Comparison of ENCODE assay signal across 7 cellular contexts in genomic region chr19:13024126-13024957, GRCh38. TPM values are rescaled to one million over a fixed set of nuclear protein-coding genes. Genes with fewer than 3 reads are reported as not detected.
A peak's percentile ranks its signal among the peaks of the same experiment; 100 is the strongest.
DNase-seq lines count a peak whose midpoint lies in the region; ATAC-seq and TF ChIP-seq lines count a peak whose summit lies in the region.

No MANE protein-coding gene starts in this region.

- peaks cover 51% of the 10 kb centered on the region for H3F3A ChIP-seq in GM23338 (replicated peaks; ENCODE audit: low read depth)

- H3K4me3 ChIP-seq in GM23338 (peak overlapping the region; percentile 38), SK-N-MC (peak overlapping the region; percentile 70), fibroblast of the aortic adventitia (ENCODE audit: low read depth, low read length) (peak overlapping the region; percentile 86), skeletal muscle tissue (ENCODE audit: low read length in 3 of 3) (peak overlapping the region; percentile 75)

- peak overlapping the region; percentile 82 for H3K4me2 ChIP-seq in GM23338

- no peak overlapping the region for H3K27ac Mint-ChIP-seq in GM23338

- H3K27ac ChIP-seq in GM23338 (ENCODE audit: low read depth) (no peak overlapping the region), SK-N-MC (no peak overlapping the region; the same call in 1 of the 2 replicates), skeletal muscle tissue (ENCODE audit: low read depth, low read length) (peak overlapping the region; percentile 95)

- DNase-seq in GM23338 (ENCODE audit: low spot score) (no peak), SK-N-MC (ENCODE audit: low read depth, low spot score) (no peak), fibroblast of the aortic adventitia (ENCODE audit: low read depth) (peak; percentile 50), Kasumi-1 (lab: John Stamatoyannopoulos, UW) (no peak), HEK293T (ENCODE audit: extremely low spot score) (no peak), putamen (ENCODE audit: low spot score) (no peak)

- peaks cover 11% of the 10 kb centered on the region; the same call in 1 of the 3 replicates for H3K9me3 Mint-ChIP-seq in GM23338

- H3K9me2 ChIP-seq in GM23338 (ENCODE audit: insufficient read depth): no peaks in the 10 kb centered on the region

- H2AFZ ChIP-seq in GM23338: no peak overlapping the region

- H3K4me1 ChIP-seq in GM23338 (ENCODE audit: insufficient read depth): peaks cover 68% of the 10 kb centered on the region
- peaks cover 83 to 85% (median 83%) of the 10 kb centered on the region in 3 donors for H3K4me1 ChIP-seq in skeletal muscle tissue (ENCODE audit: control insufficient read depth in 3 of 3, insufficient read depth in 3 of 3, low read length in 3 of 3)

- H3K36me3 ChIP-seq in GM23338 (ENCODE audit: insufficient read depth) (no peaks in the 10 kb centered on the region), SK-N-MC (ENCODE audit: insufficient read depth, low read length) (peaks cover 24% of the 10 kb centered on the region; the same call in 1 of the 2 replicates), skeletal muscle tissue (ENCODE audit: control insufficient read depth in 3 of 3, insufficient read depth in 3 of 3, low read length in 3 of 3) (peaks cover 0 to 13% (median 0%) of the 10 kb centered on the region in 3 donors)

- H3K27me3 ChIP-seq in GM23338 (ENCODE audit: insufficient read depth) (peaks cover 98% of the 10 kb centered on the region), skeletal muscle tissue (ENCODE audit: control insufficient read depth in 3 of 3, insufficient read depth in 3 of 3, low read length in 3 of 3) (no peaks in the 10 kb centered on the region)

- peaks cover 20% of the 10 kb centered on the region for H4K20me1 ChIP-seq in GM23338 (replicated peaks; ENCODE audit: insufficient read depth)

- peak; percentile 3; the same call in 2 of the 3 replicates for ATAC-seq in GM23338

- CTCF ChIA-PET in HEK293T (lab: Yijun Ruan, JAX): interaction anchor here (1.1 kb wide), 1 partner anchor 9 kb away, joined by 8 read pairs; no protein-coding TSS in a partner anchor

- peak overlapping the region; percentile 60 for H3K4me3 Mint-ChIP-seq in GM23338

- peaks cover 60% of the 10 kb centered on the region for H3K4me1 Mint-ChIP-seq in GM23338

- TF ChIP-seq CTCF in GM23338 (conservative IDR thresholded peaks at IDR 0.05; ENCODE audit: low read depth in 2 of 2) (no peak), fibroblast of the aortic adventitia (IDR thresholded peaks at IDR 0.05; ENCODE audit: insufficient read depth, low read length) (no peak)

- POLR2A ChIA-PET in HEK293T (lab: Yijun Ruan, JAX): interaction anchor here (1.0 kb wide), 1 partner anchor 11 kb away, joined by 3 read pairs; no protein-coding TSS in a partner anchor

- H3K27me3 Mint-ChIP-seq in GM23338 (ENCODE audit: insufficient read depth, low read depth, poor library complexity): peaks cover 100% of the 10 kb centered on the region

- no peaks in the 10 kb centered on the region for H3K79me2 ChIP-seq in GM23338 (replicated peaks; ENCODE audit: insufficient read depth)

- no peaks in the 10 kb centered on the region for H3K9me3 ChIP-seq in SK-N-MC (ENCODE audit: low read depth, low read length)
- no peaks in the 10 kb centered on the region for H3K9me3 ChIP-seq in skeletal muscle tissue (ENCODE audit: control insufficient read depth in 3 of 3, low read length in 3 of 3)

- no peaks in the 10 kb centered on the region; the same call in 2 of the 3 replicates for H3K36me3 Mint-ChIP-seq in GM23338 (ENCODE audit: low read depth)

- H3K9ac ChIP-seq in SK-N-MC (ENCODE audit: insufficient read length) (peak overlapping the region; percentile 65), skeletal muscle tissue (ENCODE audit: low read depth in 1 of 3, low read length in 3 of 3) (peak overlapping the region; percentile 78 to 86 (median 82))

TF ChIP-seq in GM23338, 12 proteins besides CTCF, POLR2A, EP300 and RAD21:
- TF ChIP-seq ETS1 (IDR thresholded peaks at IDR 0.05) (no peak), JUNB (IDR thresholded peaks at IDR 0.05; ENCODE audit: unreplicated experiment) (no peak), STAT1 (IDR thresholded peaks at IDR 0.05; ENCODE audit: unreplicated experiment) (no peak), CREB1 (CRISPR knock-in tag; IDR thresholded peaks at IDR 0.05; ENCODE audit: low read depth) (no peak), POLR2AphosphoS5 (IDR thresholded peaks at IDR 0.05; ENCODE audit: low read depth) (no peak), EZH2phosphoT487 (IDR thresholded peaks at IDR 0.05; ENCODE audit: unreplicated experiment) (no peak), NANOG (IDR thresholded peaks at IDR 0.05; ENCODE audit: borderline replicate concordance) (no peak), EZH2 (IDR thresholded peaks at IDR 0.05; ENCODE audit: low read depth, unreplicated experiment) (peak; percentile 84)

TF ChIP-seq in HEK293T, 16 proteins besides CTCF, POLR2A, EP300 and RAD21:
- TF ChIP-seq L3MBTL2 (conservative IDR thresholded peaks at IDR 0.05): no peak
- TF ChIP-seq FOXK2 (IDR thresholded peaks at IDR 0.05): no peak
- TF ChIP-seq FOXM1 (IDR thresholded peaks at IDR 0.05; ENCODE audit: borderline replicate concordance): no peak
- no peak for TF ChIP-seq TARDBP (IDR thresholded peaks at IDR 0.05)
- no peak for TF ChIP-seq HDGF (IDR thresholded peaks at IDR 0.05; ENCODE audit: borderline replicate concordance)
- TF ChIP-seq PKNOX1 (IDR thresholded peaks at IDR 0.05): no peak
- TF ChIP-seq NFRKB (IDR thresholded peaks at IDR 0.05): no peak
- TF ChIP-seq LEF1 (IDR thresholded peaks at IDR 0.05; ENCODE audit: borderline replicate concordance): no peak
- TF ChIP-seq FOXA1 (IDR thresholded peaks at IDR 0.05): no peak
- no peak for TF ChIP-seq ZNF384 (IDR thresholded peaks at IDR 0.05)
- TF ChIP-seq SUZ12 (IDR thresholded peaks at IDR 0.05): no peak
- TF ChIP-seq CTBP1 (IDR thresholded peaks at IDR 0.05; ENCODE audit: borderline replicate concordance): no peak
- no peak for TF ChIP-seq SP1 (IDR thresholded peaks at IDR 0.05)
- no peak for TF ChIP-seq ELF4 (IDR thresholded peaks at IDR 0.05)
- no peak for TF ChIP-seq ARNT (IDR thresholded peaks at IDR 0.05)
TF ChIP-seq in HEK293T: peak in this region for 0.

RNA-seq across cellular contexts. Expression of gene NFIX, which starts 29.1 kb away (rescaled TPM):
- total RNA-seq in GM23338 (2014; rRNA removed; shearing (Covaris generic)): 0.14 and 1.2 TPM in 2 replicates
- polyA plus RNA-seq in GM23338 (2016; fragmentation: Nextera tagmentation; extraction: Ambion mirVana): 0.06 and 0.31 TPM in 2 replicates
- 68.0 and 160 TPM in 2 replicates for total RNA-seq in fibroblast of the aortic adventitia (ENCODE audit: low replicate concordance)
- total RNA-seq in skeletal muscle tissue: 49.1 TPM

RNA-seq across cellular contexts. Expression of gene DAND5, which starts 55.0 kb away (rescaled TPM):
- 0.28 TPM in 1 of 2 replicates, not detected in the other for total RNA-seq in GM23338 (2014; rRNA removed; shearing (Covaris generic))
- 0.10 and 0.18 TPM in 2 replicates for polyA plus RNA-seq in GM23338 (2016; fragmentation: Nextera tagmentation; extraction: Ambion mirVana)
- total RNA-seq in fibroblast of the aortic adventitia (ENCODE audit: low replicate concordance) (0.18 TPM in 1 of 2 replicates, not detected in the other), skeletal muscle tissue (not detected)

Comparison
In these comparisons a context has a peak if more than half of its experiments do, and no peak if none do; other contexts are left out.
1. RNA of gene NFIX, which starts 29.1 kb away (total RNA-seq): 68.0 to 160 TPM in fibroblast of the aortic adventitia and 49.1 TPM in skeletal muscle tissue (single experiment); 0.14 to 1.2 TPM in GM23338; every median in the first group is over 10 times any median in the second.
2. Peak in every context shown above with its lines, with median percentiles within 50 percentile points of each other: H3K4me3 ChIP-seq.